Comparison of ENCODE assay signal across 8 cellular contexts in the genomic region with DNA sequence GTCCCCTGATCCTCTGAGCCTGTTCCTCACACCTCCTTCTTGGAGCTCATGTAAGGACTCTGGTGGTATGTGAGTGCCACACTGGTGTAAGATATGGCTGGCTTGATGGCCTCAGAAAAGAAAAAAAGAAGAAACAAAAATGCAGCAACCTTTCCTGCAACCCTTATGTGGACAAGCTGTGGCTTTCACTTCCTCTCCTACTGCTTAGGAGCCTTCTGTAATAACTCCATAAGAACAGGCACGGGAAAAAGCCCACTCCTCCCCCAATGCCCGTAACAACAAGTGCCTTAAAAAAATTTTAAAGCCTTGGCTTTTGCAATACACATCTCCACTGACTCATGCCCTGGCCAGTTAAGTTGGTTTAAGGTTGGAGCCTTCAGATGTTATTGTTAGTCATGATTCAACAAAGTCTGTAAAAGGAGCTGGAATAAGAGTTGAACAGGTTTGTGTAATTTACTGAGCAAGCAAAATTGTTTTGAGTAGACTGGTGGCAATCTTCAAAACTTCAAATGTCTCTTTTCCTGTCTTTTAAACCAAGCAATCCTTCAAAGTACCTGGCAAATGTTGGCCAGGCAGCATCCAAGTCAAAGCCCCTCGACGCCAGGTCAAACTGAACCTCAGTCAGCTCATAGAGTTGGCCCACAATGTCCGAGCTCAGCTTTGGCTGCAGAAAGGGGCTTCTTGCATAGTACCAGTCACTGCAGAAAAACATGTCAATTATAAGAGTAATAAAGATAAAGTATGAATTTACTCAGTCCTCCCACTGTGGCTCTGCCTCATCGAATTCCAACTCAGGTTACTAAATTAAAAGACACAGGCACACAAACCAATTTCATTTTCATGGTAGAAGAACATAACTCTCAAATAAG. TPM values are rescaled to one million over a fixed set of nuclear protein-coding genes. Genes with fewer than 3 reads are reported as not detected.
DNase-seq lines count a peak whose midpoint lies in the region; ATAC-seq and TF ChIP-seq lines count a peak whose summit lies in the region.

No MANE protein-coding gene starts in this region.

- peaks cover 8 to 24% of the 10 kb centered on the region in 2 donors for H3K4me1 ChIP-seq in ascending aorta

- no peak for ATAC-seq in HG02571 (IDR thresholded peaks at IDR 0.05; ENCODE audit: unreplicated experiment)
- no peak for ATAC-seq in HG02981 (IDR thresholded peaks at IDR 0.05; ENCODE audit: unreplicated experiment)

- H3K27ac ChIP-seq in ascending aorta = peak overlapping the region; percentile 69 to 87

- no peaks in the 10 kb centered on the region for H3K27me3 ChIP-seq in ascending aorta

- H3K4me3 ChIP-seq in ascending aorta = no peak overlapping the region

- DNase-seq in CD1c-positive myeloid dendritic cell (ENCODE audit: extremely low spot score) (peak; percentile 92), HT1080 (ENCODE audit: low read depth) (peak; percentile 95), ascending aorta (ENCODE audit: low spot score in 2 of 2) (peak in 1 of 2 donors; percentile 89), myocyte (ENCODE audit: low read depth) (peak; percentile 55), epidermal melanocyte (ENCODE audit: insufficient read length, low spot score) (no peak), NCI-H345 (lab: John Stamatoyannopoulos, UW) (no peak)

- no peaks in the 10 kb centered on the region for H3K9me3 ChIP-seq in ascending aorta

- peaks cover 37 to 72% of the 10 kb centered on the region in 2 donors for H3K36me3 ChIP-seq in ascending aorta

- TF ChIP-seq CTCF in ascending aorta (IDR thresholded peaks at IDR 0.05) = no peak

- intact Hi-C loops in ascending aorta (cut with DNase I) = loop anchor here (2.0 kb wide), 1 partner anchor 14 kb away; no protein-coding TSS in a partner anchor

RNA-seq across cellular contexts. Expression of a gene that starts 22.9 kb away (rescaled TPM):
- total RNA-seq in HT1080 (2014; rRNA removed; shearing (Covaris generic)) = 7.9 and 10.3 TPM in 2 replicates
- 9.4 and 12.1 TPM in 2 replicates for polyA plus RNA-seq in HT1080 (2015; cell fraction: cytosol; rRNA removed)
- 23.0 and 23.2 TPM in 2 replicates for polyA plus RNA-seq in HT1080 (2015; cell fraction: nucleus; rRNA removed)
- 56.2 TPM for total RNA-seq in ascending aorta
- total RNA-seq in myocyte = 35.8 and 37.1 TPM in 2 replicates
- polyA plus RNA-seq in myocyte (2012) = 23.9 TPM

RNA-seq across cellular contexts. Expression of a gene that starts 29.5 kb away (rescaled TPM):
- total RNA-seq in HT1080 (2014; rRNA removed; shearing (Covaris generic)) = not detected in 2 replicates
- not detected in 2 replicates for polyA plus RNA-seq in HT1080 (2015; cell fraction: cytosol; rRNA removed)
- polyA plus RNA-seq in HT1080 (2015; cell fraction: nucleus; rRNA removed) = not detected in 2 replicates
- 2.1 TPM for total RNA-seq in ascending aorta
- not detected in 2 replicates for total RNA-seq in myocyte
- polyA plus RNA-seq in myocyte (2012) = 0.37 TPM

RNA-seq across cellular contexts. Expression of a gene that starts 54.5 kb away (rescaled TPM):
- total RNA-seq in HT1080 (2014; rRNA removed; shearing (Covaris generic)) = not detected in 2 replicates
- 0.07 TPM in 1 of 2 replicates, not detected in the other for polyA plus RNA-seq in HT1080 (2015; cell fraction: cytosol; rRNA removed)
- not detected in 2 replicates for polyA plus RNA-seq in HT1080 (2015; cell fraction: nucleus; rRNA removed)
- not detected for total RNA-seq in ascending aorta
- not detected in 2 replicates for total RNA-seq in myocyte
- not detected for polyA plus RNA-seq in myocyte (2012)

Comparison
In these comparisons a context has a peak if more than half of its experiments do, and no peak if none do; other contexts are left out.
1. DNase-seq: peak in CD1c-positive myeloid dendritic cell (single experiment), HT1080 (single experiment) and myocyte (single experiment); none in epidermal melanocyte (single experiment) and NCI-H345 (single experiment).